1 cellular context compared by ENCODE assay signal in genomic region chr3:182965861-182966366, GRCh38.
TF ChIP-seq lines count a peak whose summit lies in the region.

No MANE protein-coding gene starts in this region.

TF ChIP-seq in HEK293, 187 proteins besides CTCF, POLR2A, EP300 and RAD21 (continued from another document):
- TF ChIP-seq PATZ1 (tag by site-specific recombination; IDR thresholded peaks at IDR 0.05) (no peak), BCL11B (tag by site-specific recombination; IDR thresholded peaks at IDR 0.05; ENCODE audit: low read depth) (no peak), ZNF837 (tag by site-specific recombination; IDR thresholded peaks at IDR 0.05) (no peak), ZNF121 (tag by site-specific recombination; IDR thresholded peaks at IDR 0.05) (no peak), ZBTB8A (tag by site-specific recombination; IDR thresholded peaks at IDR 0.05) (no peak), ZNF184 (tag by site-specific recombination; IDR thresholded peaks at IDR 0.05) (no peak), ZNF292 (tag by site-specific recombination; IDR thresholded peaks at IDR 0.05; ENCODE audit: borderline replicate concordance, low read depth) (no peak)
